Comparison of ENCODE assay signal across 8 cellular contexts in genomic region chr11:17972987-17973386, GRCh38. TPM values are rescaled to one million over a fixed set of nuclear protein-coding genes. Genes with fewer than 3 reads are reported as not detected.
DNase-seq lines count a peak whose midpoint lies in the region; ATAC-seq and TF ChIP-seq lines count a peak whose summit lies in the region.

No MANE protein-coding gene starts in this region.

- peaks cover 3% of the 10 kb centered on the region for H3K9me3 Mint-ChIP-seq in activated T-cell treated with anti-CD3 and anti-CD28 coated beads, Interleukin-2, amount 50 U/mL, for 4 hours

- TF ChIP-seq EP300 in SK-N-SH (IDR thresholded peaks at IDR 0.05; ENCODE audit: borderline replicate concordance in 1 of 2, low read depth in 1 of 2, low read length in 1 of 2): no peak

- 70% methylated on average over 3 of the region's 5 CpGs for WGBS in SK-N-SH (ENCODE audit: low lambda C conversion rate)
- 22% methylated on average over 5 of the region's 5 CpGs for WGBS in prostate gland

- POLR2A ChIA-PET in AG04450 (lab: Yijun Ruan, JAX): interaction anchor here (0.5 to 0.7 kb wide), 2 partner anchors 194 to 238 kb away, joined by 4 to 8 read pairs; partner anchors contain the start of gene KCNC1
- POLR2A ChIA-PET in SK-N-SH (lab: Yijun Ruan, JAX): no interaction called here

- H3K27me3 ChIP-seq in AG04450 (ENCODE audit: control insufficient read depth, insufficient read depth, low read length): no peaks in the 10 kb centered on the region
- H3K27me3 ChIP-seq in HAP-1 (ENCODE audit: low read depth): no peaks in the 10 kb centered on the region
- no peaks in the 10 kb centered on the region for H3K27me3 ChIP-seq in SK-N-SH (ENCODE audit: insufficient read depth)
- H3K27me3 ChIP-seq in prostate gland (replicated peaks; ENCODE audit: insufficient read depth): no peaks in the 10 kb centered on the region

- TF ChIP-seq RAD21 in SK-N-SH (IDR thresholded peaks at IDR 0.05; ENCODE audit: low read length): peak; percentile 82

- CTCF ChIA-PET in AG04450 (lab: Charles Lee) (interaction anchor here (0.5 to 16.8 kb wide), 53 partner anchors 8 to 1080 kb away, joined by 3 to 678 read pairs (median 5); partner anchors contain the start of gene KCNC1), SK-N-SH (lab: Yijun Ruan, JAX) (interaction anchor here (0.6 to 30.6 kb wide), 28 partner anchors 9 to 589 kb away, joined by 3 to 730 read pairs (median 4); partner anchors contain the start of genes KCNC1 and MYOD1)

- H3K9me3 ChIP-seq in AG04450 (ENCODE audit: control insufficient read depth, insufficient read depth, low read length) (no peaks in the 10 kb centered on the region), HAP-1 (no peaks in the 10 kb centered on the region), SK-N-SH (no peaks in the 10 kb centered on the region), prostate gland (no peaks in the 10 kb centered on the region)

- DNase-seq in AG04450 (ENCODE audit: low read depth, low spot score): peak; percentile 83
- DNase-seq in HAP-1 (ENCODE audit: low spot score in 2 of 2): peak; percentile 32 to 67
- DNase-seq in SK-N-SH: peak; percentile 61
- DNase-seq in foreskin fibroblast: peak; percentile 85 to 92
- DNase-seq in prostate gland (ENCODE audit: low spot score): peak; percentile 44
- no peak for DNase-seq in activated T-cell treated with anti-CD3 and anti-CD28 coated beads, Interleukin-2, amount 50 U/mL, for 4 hours
- DNase-seq in GM19240 (ENCODE audit: insufficient read length, low spot score): no peak

- H3K4me1 ChIP-seq in HAP-1: no peaks in the 10 kb centered on the region
- no peaks in the 10 kb centered on the region for H3K4me1 ChIP-seq in SK-N-SH (ENCODE audit: control insufficient read depth in 1 of 2, insufficient read depth in 2 of 2, low read depth in 1 of 2, low read length in 1 of 2)
- no peaks in the 10 kb centered on the region for H3K4me1 ChIP-seq in prostate gland (replicated peaks)

- H3K9me2 ChIP-seq in SK-N-SH: no peaks in the 10 kb centered on the region

- H3K4me3 Mint-ChIP-seq in activated T-cell treated with anti-CD3 and anti-CD28 coated beads, Interleukin-2, amount 50 U/mL, for 4 hours: no peak overlapping the region

- TF ChIP-seq CTCF in AG04450 (IDR thresholded peaks at IDR 0.05; ENCODE audit: low read depth, low read length) (peak; percentile 97), SK-N-SH (IDR thresholded peaks at IDR 0.05) (peak; percentile 57), foreskin fibroblast (IDR thresholded peaks at IDR 0.05; ENCODE audit: low read depth, low read length) (peak; percentile 94), prostate gland (IDR thresholded peaks at IDR 0.05) (peak in 3 of 4 experiments; percentile 45 to 59 (median 50))

- H3K4me1 Mint-ChIP-seq in activated T-cell treated with anti-CD3 and anti-CD28 coated beads, Interleukin-2, amount 50 U/mL, for 4 hours (ENCODE audit: low read depth): no peaks in the 10 kb centered on the region

- no peaks in the 10 kb centered on the region for H3K79me2 ChIP-seq in SK-N-SH (ENCODE audit: insufficient read depth)

- H2AFZ ChIP-seq in SK-N-SH (ENCODE audit: low read depth): no peak overlapping the region

- H3K27me3 Mint-ChIP-seq in activated T-cell treated with anti-CD3 and anti-CD28 coated beads, Interleukin-2, amount 50 U/mL, for 4 hours (ENCODE audit: low read depth): no peaks in the 10 kb centered on the region

- H3K36me3 ChIP-seq in HAP-1 (replicated peaks) (peaks cover 33% of the 10 kb centered on the region), SK-N-SH (replicated peaks in 1 of 2; ENCODE audit: control insufficient read depth in 1 of 2, insufficient read depth in 2 of 2, low read length in 1 of 2) (peaks cover 4 to 5% of the 10 kb centered on the region in 2 experiments), prostate gland (peaks cover 0 to 4% of the 10 kb centered on the region in 2 donors)

- intact Hi-C loops in prostate gland (cut with DNase I): loop anchor here (5.0 to 10.0 kb wide), 2 partner anchors 208 to 376 kb away; no protein-coding TSS in a partner anchor

- H3K27ac ChIP-seq in AG04450 (ENCODE audit: low read depth, low read length): no peak overlapping the region
- no peak overlapping the region for H3K27ac ChIP-seq in SK-N-SH (ENCODE audit: low read depth in 2 of 2, low read length in 1 of 2)
- no peak overlapping the region for H3K27ac ChIP-seq in prostate gland

- no peak overlapping the region for H3K4me2 ChIP-seq in SK-N-SH

- no peak for TF ChIP-seq POLR2A in prostate gland (IDR thresholded peaks at IDR 0.05)

- in situ Hi-C loops in HAP-1 (cut with MboI; ENCODE audit: low sequenced_read_pairs): loop anchor here (10.0 kb wide), 2 partner anchors 208 to 248 kb away; no protein-coding TSS in a partner anchor

- no peaks in the 10 kb centered on the region for H3F3A ChIP-seq in SK-N-SH (replicated peaks; ENCODE audit: insufficient read depth)

- no peak overlapping the region for H3K9ac ChIP-seq in SK-N-SH

- H3K36me3 Mint-ChIP-seq in activated T-cell treated with anti-CD3 and anti-CD28 coated beads, Interleukin-2, amount 50 U/mL, for 4 hours (ENCODE audit: insufficient read depth): peaks cover 49% of the 10 kb centered on the region

- H3K4me3 ChIP-seq in AG04450 (ENCODE audit: low read depth, low read length): no peak overlapping the region
- no peak overlapping the region for H3K4me3 ChIP-seq in HAP-1
- peak overlapping the region in 1 of 2 experiments; percentile 49; a peak in 1 of 4 replicates for H3K4me3 ChIP-seq in SK-N-SH (ENCODE audit: low read depth in 2 of 2, low read length in 1 of 2)
- no peak overlapping the region for H3K4me3 ChIP-seq in foreskin fibroblast (ENCODE audit: low read depth in 1 of 2, low read length in 2 of 2)
- H3K4me3 ChIP-seq in prostate gland: no peak overlapping the region

- ATAC-seq in activated T-cell treated with anti-CD3 and anti-CD28 coated beads, Interleukin-2, amount 50 U/mL, for 4 hours: no peak
- no peak for ATAC-seq in GM18502 (IDR thresholded peaks at IDR 0.05; ENCODE audit: poor library complexity, unreplicated experiment)

- H4K20me1 ChIP-seq in SK-N-SH (ENCODE audit: insufficient read depth): no peaks in the 10 kb centered on the region

TF ChIP-seq in SK-N-SH, 30 proteins besides CTCF, POLR2A, EP300 and RAD21:
- TF ChIP-seq FOXJ3 (CRISPR knock-in tag; IDR thresholded peaks at IDR 0.05) (no peak), SMC3 (IDR thresholded peaks at IDR 0.05; ENCODE audit: low read depth, low read length) (peak; percentile 78), TCF12 (IDR thresholded peaks at IDR 0.05) (no peak), NFIC (IDR thresholded peaks at IDR 0.05; ENCODE audit: borderline replicate concordance) (no peak), YY1 (IDR thresholded peaks at IDR 0.05; ENCODE audit: low read depth) (no peak), RCOR1 (IDR thresholded peaks at IDR 0.05; ENCODE audit: low read length) (no peak), NRF1 (IDR thresholded peaks at IDR 0.05; ENCODE audit: low read depth, low read length) (no peak), MEF2A (IDR thresholded peaks at IDR 0.05; ENCODE audit: borderline replicate concordance, low read depth) (no peak), MAX (IDR thresholded peaks at IDR 0.05; ENCODE audit: low read depth) (no peak)

RNA-seq across cellular contexts. Expression of gene SERGEF, which starts 39.9 kb away (rescaled TPM):
- 16.5 and 18.1 TPM in 2 replicates for polyA plus RNA-seq in AG04450 (2011; rRNA removed)
- polyA minus RNA-seq in AG04450 (2011; rRNA and poly(A)+ RNA removed): 16.6 and 22.3 TPM in 2 replicates
- 20.6 and 23.1 TPM in 2 replicates for polyA plus RNA-seq in SK-N-SH (2012; rRNA removed)
- polyA plus RNA-seq in SK-N-SH (2012; cell fraction: cytosol; rRNA removed): 20.3 and 21.8 TPM in 2 replicates
- 19.8 and 23.7 TPM in 2 replicates for polyA plus RNA-seq in SK-N-SH (2012; cell fraction: nucleus; rRNA removed)
- total RNA-seq in prostate gland: 10 to 100 TPM; 29.9 to 39.4 TPM
- total RNA-seq in activated T-cell treated with anti-CD3 and anti-CD28 coated beads, Interleukin-2, amount 50 U/mL, for 4 hours: 10 to 100 TPM; 17.6 to 22.5 (median 18.6) TPM

Comparison
In these comparisons a context has a peak if more than half of its experiments do, and no peak if none do; other contexts are left out.
1. DNase-seq: peak in AG04450 (single experiment), HAP-1 (2 of 2), SK-N-SH (single experiment), foreskin fibroblast (2 of 2) and prostate gland (single experiment); none in activated T-cell treated with anti-CD3 and anti-CD28 coated beads, Interleukin-2, amount 50 U/mL, for 4 hours (single experiment) and GM19240 (single experiment).
2. Peak in every context shown above with its lines, with median percentiles within 50 percentile points of each other: CTCF ChIP-seq.